10 cellular contexts compared by ENCODE assay signal in the genomic region with DNA sequence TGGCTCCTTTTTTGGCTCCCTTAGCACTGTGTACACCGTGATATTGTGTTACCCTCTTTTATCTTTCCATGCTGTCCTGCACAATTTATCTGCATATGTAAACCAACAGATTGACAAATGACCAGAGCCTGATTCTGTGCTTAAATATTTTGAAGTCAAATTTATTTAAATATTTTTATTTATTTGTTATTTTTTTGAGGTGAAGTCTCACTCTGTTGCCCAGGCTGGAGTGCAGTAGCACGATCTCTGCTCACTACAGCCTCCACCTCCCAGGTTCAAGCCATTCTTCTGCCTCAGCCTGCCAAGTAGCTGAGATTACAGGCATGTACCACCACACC. TPM values are rescaled to one million over a fixed set of nuclear protein-coding genes. Genes with fewer than 3 reads are reported as not detected.
A peak's percentile ranks its signal among the peaks of the same experiment; 100 is the strongest.
DNase-seq lines count a peak whose midpoint lies in the region; ATAC-seq lines count a peak whose summit lies in the region.
"Had no signal": no experiment of that assay in that cellular context is flagged by ENCODE, and none has a peak within 500 bp of the region (broad histone marks: within the 10 kb centered on the region; RNA-seq: fewer than 3 reads in every experiment).

No MANE protein-coding gene starts in this region.

- no peaks in the 10 kb centered on the region for H3K27me3 ChIP-seq in naive thymus-derived CD4-positive, alpha-beta T cell (ENCODE audit: control insufficient read depth in 2 of 2, insufficient read depth in 2 of 2, low read length in 2 of 2)
- H3K27me3 ChIP-seq: colonic mucosa had no signal

- H3K36me3 ChIP-seq in naive thymus-derived CD4-positive, alpha-beta T cell (ENCODE audit: control insufficient read depth in 2 of 3, insufficient read depth in 3 of 3, low read length in 3 of 3): peaks cover 10 to 60% (median 11%) of the 10 kb centered on the region in 3 experiments
- H3K36me3 ChIP-seq: colonic mucosa had no signal

- peak; percentile 8 for ATAC-seq in GM21528 (IDR thresholded peaks at IDR 0.05; ENCODE audit: low FRiP score, unreplicated experiment)
- ATAC-seq in naive thymus-derived CD4-positive, alpha-beta T cell: no peak
- no peak for ATAC-seq in stimulated activated memory B cell treated with anti-CD40 and anti-IgM and Interleukin-4, amounts not matched to agents 10 μg/mL and 1 μg/mL and 100 μg/mL, for 72 hours

- H3K4me3 ChIP-seq in GM08714 (ENCODE audit: low read length): peak overlapping the region; percentile 32; the same call in 1 of the 2 replicates
- no peak overlapping the region for H3K4me3 ChIP-seq in naive thymus-derived CD4-positive, alpha-beta T cell (ENCODE audit: low read length)
- H3K4me3 ChIP-seq: colonic mucosa, thoracic aorta had no signal

- CTCF ChIA-PET in activated CD4-positive, alpha-beta memory T cell treated with anti-CD3 and anti-CD28 coated beads for 36 hours (lab: Charles Lee): interaction anchor here (0.6 to 6.2 kb wide), 27 partner anchors 8 to 144 kb away, joined by 3 to 310 read pairs (median 5); partner anchors contain the start of genes MEX3A, PMF1, SEMA4A and SLC25A44
- CTCF ChIA-PET in naive thymus-derived CD4-positive, alpha-beta T cell (lab: Charles Lee): interaction anchor here (0.7 to 6.3 kb wide), 20 partner anchors 13 to 135 kb away, joined by 3 to 127 read pairs (median 5); partner anchors contain the start of genes PMF1, SEMA4A and SLC25A44

- no peaks in the 10 kb centered on the region for H3K27me3 Mint-ChIP-seq in activated CD4-positive, alpha-beta memory T cell treated with anti-CD3 and anti-CD28 coated beads for 36 hours
- H3K27me3 Mint-ChIP-seq in naive thymus-derived CD4-positive, alpha-beta T cell: no peaks in the 10 kb centered on the region
- H3K27me3 Mint-ChIP-seq in stimulated activated memory B cell treated with anti-CD40 and anti-IgM and Interleukin-4, amounts not matched to agents 10 μg/mL and 1 μg/mL and 100 μg/mL, for 72 hours: no peaks in the 10 kb centered on the region

- H3K4me3 Mint-ChIP-seq in activated CD4-positive, alpha-beta memory T cell treated with anti-CD3 and anti-CD28 coated beads for 36 hours: peak overlapping the region; percentile 1
- H3K4me3 Mint-ChIP-seq in naive thymus-derived CD4-positive, alpha-beta T cell: peak overlapping the region in 1 of 10 donors; percentile 19
- H3K4me3 Mint-ChIP-seq in stimulated activated memory B cell treated with anti-CD40 and anti-IgM and Interleukin-4, amounts not matched to agents 10 μg/mL and 1 μg/mL and 100 μg/mL, for 72 hours: no peak overlapping the region

- no peaks in the 10 kb centered on the region for H3K9me3 Mint-ChIP-seq in activated CD4-positive, alpha-beta memory T cell treated with anti-CD3 and anti-CD28 coated beads for 36 hours
- peaks cover 0 to 2% (median 0%) of the 10 kb centered on the region in 11 donors for H3K9me3 Mint-ChIP-seq in naive thymus-derived CD4-positive, alpha-beta T cell
- no peaks in the 10 kb centered on the region for H3K9me3 Mint-ChIP-seq in stimulated activated memory B cell treated with anti-CD40 and anti-IgM and Interleukin-4, amounts not matched to agents 10 μg/mL and 1 μg/mL and 100 μg/mL, for 72 hours

- peak overlapping the region; percentile 96 for H3K27ac Mint-ChIP-seq in activated CD4-positive, alpha-beta memory T cell treated with anti-CD3 and anti-CD28 coated beads for 36 hours
- peak overlapping the region; percentile 0 to 79 (median 24) for H3K27ac Mint-ChIP-seq in naive thymus-derived CD4-positive, alpha-beta T cell
- H3K27ac Mint-ChIP-seq in stimulated activated memory B cell treated with anti-CD40 and anti-IgM and Interleukin-4, amounts not matched to agents 10 μg/mL and 1 μg/mL and 100 μg/mL, for 72 hours: no peak overlapping the region

- peaks cover 58% of the 10 kb centered on the region for H3K4me1 Mint-ChIP-seq in activated CD4-positive, alpha-beta memory T cell treated with anti-CD3 and anti-CD28 coated beads for 36 hours (ENCODE audit: low read depth)
- peaks cover 14 to 47% (median 21%) of the 10 kb centered on the region in 7 donors for H3K4me1 Mint-ChIP-seq in naive thymus-derived CD4-positive, alpha-beta T cell
- H3K4me1 Mint-ChIP-seq in stimulated activated memory B cell treated with anti-CD40 and anti-IgM and Interleukin-4, amounts not matched to agents 10 μg/mL and 1 μg/mL and 100 μg/mL, for 72 hours: peaks cover 27% of the 10 kb centered on the region

- no peak overlapping the region for H3K27ac ChIP-seq in naive thymus-derived CD4-positive, alpha-beta T cell (ENCODE audit: low read depth, low read length)
- H3K27ac ChIP-seq: colonic mucosa, thoracic aorta had no signal

- H3K36me3 Mint-ChIP-seq in activated CD4-positive, alpha-beta memory T cell treated with anti-CD3 and anti-CD28 coated beads for 36 hours: peaks cover 60% of the 10 kb centered on the region
- H3K36me3 Mint-ChIP-seq in naive thymus-derived CD4-positive, alpha-beta T cell: peaks cover 21 to 46% (median 35%) of the 10 kb centered on the region in 5 donors
- H3K36me3 Mint-ChIP-seq in stimulated activated memory B cell treated with anti-CD40 and anti-IgM and Interleukin-4, amounts not matched to agents 10 μg/mL and 1 μg/mL and 100 μg/mL, for 72 hours: peaks cover 64% of the 10 kb centered on the region

- H3K9me3 ChIP-seq in naive thymus-derived CD4-positive, alpha-beta T cell (ENCODE audit: control insufficient read depth in 2 of 3, low read length in 3 of 3): no peaks in the 10 kb centered on the region
- H3K9me3 ChIP-seq: colonic mucosa, thoracic aorta had no signal

- no peak for DNase-seq in activated CD4-positive, alpha-beta memory T cell treated with anti-CD3 and anti-CD28 coated beads for 36 hours
- DNase-seq in naive thymus-derived CD4-positive, alpha-beta T cell: no peak
- DNase-seq in NCI-H128 (lab: John Stamatoyannopoulos, UW; ENCODE audit: unreplicated experiment): no peak
- DNase-seq in NCI-H2081 treated with DMSO at 0.1 percent for 48 hours (lab: John Stamatoyannopoulos, UW): no peak

- no peaks in the 10 kb centered on the region for H3K4me1 ChIP-seq in naive thymus-derived CD4-positive, alpha-beta T cell (ENCODE audit: control insufficient read depth in 2 of 2, insufficient read depth in 2 of 2, low read length in 2 of 2)
- H3K4me1 ChIP-seq: colonic mucosa had no signal

- intact Hi-C loops in activated CD4-positive, alpha-beta memory T cell treated with anti-CD3 and anti-CD28 coated beads for 36 hours (cut with micrococcal nuclease): loop anchor here (1.0 to 10.0 kb wide), 4 partner anchors 7 to 281 kb away; partner anchors contain the start of genes RXFP4, SMG5 and TMEM79
- intact Hi-C loops in naive thymus-derived CD4-positive, alpha-beta T cell (cut with micrococcal nuclease): loop anchor here (1.0 to 2.0 kb wide), 8 partner anchors 8 to 135 kb away; partner anchors contain the start of genes PMF1 (in 2 of the 2) and SLC25A44 (in 1 of the 2)

- POLR2A ChIA-PET in activated CD4-positive, alpha-beta memory T cell treated with anti-CD3 and anti-CD28 coated beads for 36 hours (lab: Charles Lee): interaction anchor here (1.0 to 6.3 kb wide), 11 partner anchors 8 to 129 kb away, joined by 3 to 85 read pairs (median 7); partner anchors contain the start of genes PMF1 and SLC25A44
- POLR2A ChIA-PET in naive thymus-derived CD4-positive, alpha-beta T cell (lab: Charles Lee): interaction anchor here (1.3 to 3.3 kb wide), 3 partner anchors 12 to 80 kb away, joined by 3 to 13 read pairs (median 6); partner anchors contain the start of gene PMF1

RNA-seq across cellular contexts. Expression of gene PMF1, which starts 12.8 kb away (rescaled TPM):
- total RNA-seq in activated CD4-positive, alpha-beta memory T cell treated with anti-CD3 and anti-CD28 coated beads for 36 hours: 100 to 1,000 TPM in 1 of 2 experiments, 10 to 100 TPM in 1; 99.5 to 105 TPM
- total RNA-seq in naive thymus-derived CD4-positive, alpha-beta T cell: 10 to 100 TPM; 42.2 to 76.1 (median 58.2) TPM
- 10 to 100 TPM; 72.4 to 81.2 TPM for polyA plus RNA-seq in naive thymus-derived CD4-positive, alpha-beta T cell

RNA-seq across cellular contexts. Expression of gene BGLAP, which starts 16.3 kb away (rescaled TPM):
- 1 to 10 TPM in 1 of 2 experiments, under 1 TPM in 1; 0.90 to 2.3 TPM for total RNA-seq in activated CD4-positive, alpha-beta memory T cell treated with anti-CD3 and anti-CD28 coated beads for 36 hours
- 1 to 10 TPM; 2.8 to 7.4 (median 4.9) TPM for total RNA-seq in naive thymus-derived CD4-positive, alpha-beta T cell
- polyA plus RNA-seq in naive thymus-derived CD4-positive, alpha-beta T cell: under 1 TPM in 1 of 2 donors, not detected in 1; 0.33 TPM
- total RNA-seq: M059J, thoracic aorta had no signal

RNA-seq across cellular contexts. Expression of gene PAQR6, which starts 22.2 kb away (rescaled TPM):
- 1 to 10 TPM; 3.9 to 4.0 TPM for total RNA-seq in activated CD4-positive, alpha-beta memory T cell treated with anti-CD3 and anti-CD28 coated beads for 36 hours
- 1 to 10 TPM; 1.4 to 6.2 (median 2.9) TPM for total RNA-seq in naive thymus-derived CD4-positive, alpha-beta T cell
- polyA plus RNA-seq in naive thymus-derived CD4-positive, alpha-beta T cell: under 1 TPM in 1 of 2 donors, not detected in 1; 0.22 TPM

RNA-seq across cellular contexts. Expression of gene SLC25A44, which starts 31.7 kb away (rescaled TPM):
- 10 to 100 TPM; 61.3 to 62.2 TPM for total RNA-seq in activated CD4-positive, alpha-beta memory T cell treated with anti-CD3 and anti-CD28 coated beads for 36 hours
- 10 to 100 TPM; 17.8 to 38.4 (median 19.6) TPM for total RNA-seq in naive thymus-derived CD4-positive, alpha-beta T cell
- polyA plus RNA-seq in naive thymus-derived CD4-positive, alpha-beta T cell: 10 to 100 TPM in 1 of 2 donors, 1 to 10 TPM in 1; 8.3 to 21.2 TPM

RNA-seq across cellular contexts. Expression of gene SMG5, which starts 57.0 kb away (rescaled TPM):
- 10 to 100 TPM; 65.1 to 68.0 TPM for total RNA-seq in activated CD4-positive, alpha-beta memory T cell treated with anti-CD3 and anti-CD28 coated beads for 36 hours
- 10 to 100 TPM; 65.7 to 74.0 (median 69.4) TPM for total RNA-seq in naive thymus-derived CD4-positive, alpha-beta T cell
- 10 to 100 TPM; 14.4 to 38.4 TPM for polyA plus RNA-seq in naive thymus-derived CD4-positive, alpha-beta T cell
